ENCODE assay signal across 1 cellular context in the genomic region with DNA sequence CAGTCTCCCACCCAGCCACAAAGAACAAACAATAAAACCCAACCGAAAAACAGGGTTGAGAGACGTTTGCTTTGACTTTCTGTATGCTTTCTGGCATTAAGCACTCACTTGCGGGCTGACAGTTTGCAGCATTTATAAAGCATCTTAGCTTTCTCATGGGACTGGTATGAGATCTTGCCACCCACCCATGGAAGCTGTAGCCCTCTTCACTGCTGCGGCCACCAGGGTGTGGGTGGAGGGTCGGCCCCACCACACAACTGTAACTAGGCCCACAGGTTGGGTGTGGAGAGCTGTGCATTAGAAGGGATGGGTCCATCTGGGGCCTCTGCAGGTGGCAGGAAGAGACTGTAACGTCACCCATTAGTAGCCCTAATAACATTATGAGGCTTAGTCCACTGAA.
TF ChIP-seq lines count a peak whose summit lies in the region.

No MANE protein-coding gene starts in this region.

TF ChIP-seq in H1, 55 proteins besides CTCF, POLR2A, EP300 and RAD21:
- no peak for TF ChIP-seq KDM5A (IDR thresholded peaks at IDR 0.05; ENCODE audit: low read length)
- TF ChIP-seq CBX8 (IDR thresholded peaks at IDR 0.05; ENCODE audit: borderline replicate concordance, low read depth, low read length) = no peak
- TF ChIP-seq JUND (IDR thresholded peaks at IDR 0.05; ENCODE audit: low read length) = no peak
- no peak for TF ChIP-seq HDAC2 (IDR thresholded peaks at IDR 0.05; ENCODE audit: borderline replicate concordance in 1 of 2, low read depth in 2 of 2, low read length in 2 of 2)
- TF ChIP-seq CHD1 (IDR thresholded peaks at IDR 0.05; ENCODE audit: low read depth, low read length) = no peak
- no peak for TF ChIP-seq ATF3 (IDR thresholded peaks at IDR 0.05; ENCODE audit: insufficient read depth, low read depth, low read length)
- TF ChIP-seq TAF1 (IDR thresholded peaks at IDR 0.05; ENCODE audit: low read depth, low read length) = no peak
- no peak for TF ChIP-seq CREB1 (IDR thresholded peaks at IDR 0.05)
- no peak for TF ChIP-seq ZNF274 (IDR thresholded peaks at IDR 0.05; ENCODE audit: borderline replicate concordance, extremely low read depth, low read length)
- TF ChIP-seq SP2 (IDR thresholded peaks at IDR 0.05; ENCODE audit: low read length) = no peak
- no peak for TF ChIP-seq TCF12 (IDR thresholded peaks at IDR 0.05; ENCODE audit: low read depth, low read length)
